8 cellular contexts compared by ENCODE assay signal in the genomic region with DNA sequence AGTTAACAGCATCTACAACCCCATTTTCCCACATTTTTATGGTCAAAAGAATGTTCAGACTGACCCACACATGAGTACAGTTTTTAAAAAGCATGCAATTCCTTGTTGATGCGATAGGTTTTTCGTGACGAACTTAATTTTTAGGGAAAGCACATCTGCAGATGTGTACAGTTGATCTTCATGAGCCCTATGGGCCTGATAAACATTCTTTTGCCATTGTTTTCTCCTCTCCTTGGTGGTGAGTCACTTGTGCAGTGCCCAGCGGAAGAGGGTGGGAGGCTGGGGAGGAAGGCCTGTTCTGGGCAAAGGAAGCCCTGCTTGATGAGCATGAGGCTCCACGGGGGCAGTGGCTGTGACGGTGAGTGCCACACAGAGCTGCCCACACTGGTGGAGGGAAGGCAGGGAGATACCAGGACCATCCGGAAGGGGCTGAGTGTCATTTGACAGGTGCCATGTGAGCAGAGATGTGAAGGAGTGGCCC. TPM values are rescaled to one million over a fixed set of nuclear protein-coding genes. Genes with fewer than 3 reads are reported as not detected.
A peak's percentile ranks its signal among the peaks of the same experiment; 100 is the strongest.
DNase-seq lines count a peak whose midpoint lies in the region; ATAC-seq and TF ChIP-seq lines count a peak whose summit lies in the region.

No MANE protein-coding gene starts in this region.

- H3F3A ChIP-seq in smooth muscle cell (ENCODE audit: low read depth) = peaks cover 32% of the 10 kb centered on the region

- H3K27me3 Mint-ChIP-seq in activated CD4-positive, alpha-beta T cell treated with anti-CD3 and anti-CD28 coated beads, Interleukin-2, amount 10 ng/mL, durations not matched to agents 7 days and 5 days = no peaks in the 10 kb centered on the region

- H3K4me1 Mint-ChIP-seq in activated CD4-positive, alpha-beta T cell treated with anti-CD3 and anti-CD28 coated beads, Interleukin-2, amount 10 ng/mL, durations not matched to agents 7 days and 5 days = peaks cover 81% of the 10 kb centered on the region

- peak overlapping the region; percentile 16 for H3K4me3 ChIP-seq in fibroblast of villous mesenchyme (ENCODE audit: low read depth, low read length)
- H3K4me3 ChIP-seq in smooth muscle cell = no peak overlapping the region

- H3K9me3 ChIP-seq in smooth muscle cell (replicated peaks; ENCODE audit: low read depth) = no peaks in the 10 kb centered on the region

- ATAC-seq in GM18498 (IDR thresholded peaks at IDR 0.05; ENCODE audit: unreplicated experiment) = no peak
- no peak for ATAC-seq in GM19324 (IDR thresholded peaks at IDR 0.05; ENCODE audit: low FRiP score, unreplicated experiment)

- H2AFZ ChIP-seq in smooth muscle cell (ENCODE audit: low read depth) = no peak overlapping the region

- POLR2A ChIA-PET in activated CD4-positive, alpha-beta T cell treated with anti-CD3 and anti-CD28 coated beads, Interleukin-2, amount 10 ng/mL, durations not matched to agents 7 days and 5 days (lab: Charles Lee) = no interaction called here

- H3K27ac ChIP-seq in smooth muscle cell (ENCODE audit: low read depth) = peak overlapping the region; percentile 96

- DNase-seq in HT1080 (ENCODE audit: low read depth) = peak; percentile 89
- DNase-seq in activated CD4-positive, alpha-beta T cell treated with anti-CD3 and anti-CD28 coated beads, Interleukin-2, amount 10 ng/mL, durations not matched to agents 7 days and 5 days = no peak
- peak; percentile 70 for DNase-seq in fibroblast of villous mesenchyme (ENCODE audit: low read depth)
- no peak for DNase-seq in smooth muscle cell (lab: John Stamatoyannopoulos, UW; ENCODE audit: unreplicated experiment)
- no peak for DNase-seq in NCI-H1105 (lab: John Stamatoyannopoulos, UW)
- no peak for DNase-seq in activated CD8-positive, alpha-beta memory T cell treated with anti-CD3 and anti-CD28 coated beads for 24 hours

- H3K9ac ChIP-seq in smooth muscle cell (ENCODE audit: low read depth) = peak overlapping the region; percentile 1

- 51% methylated on average over 7 of the region's 7 CpGs for WGBS in smooth muscle cell (ENCODE audit: low lambda C conversion rate)

- peaks cover 83% of the 10 kb centered on the region for H3K36me3 Mint-ChIP-seq in activated CD4-positive, alpha-beta T cell treated with anti-CD3 and anti-CD28 coated beads, Interleukin-2, amount 10 ng/mL, durations not matched to agents 7 days and 5 days (ENCODE audit: low read depth)

- H3K4me1 ChIP-seq in smooth muscle cell (ENCODE audit: low read depth) = peaks cover 42% of the 10 kb centered on the region

- no peaks in the 10 kb centered on the region for H3K9me3 Mint-ChIP-seq in activated CD4-positive, alpha-beta T cell treated with anti-CD3 and anti-CD28 coated beads, Interleukin-2, amount 10 ng/mL, durations not matched to agents 7 days and 5 days

- H3K27me3 ChIP-seq in smooth muscle cell (ENCODE audit: low read depth) = no peaks in the 10 kb centered on the region

- no peak for TF ChIP-seq CTCF in fibroblast of villous mesenchyme (IDR thresholded peaks at IDR 0.05; ENCODE audit: insufficient read depth, low read depth, low read length)
- no peak for TF ChIP-seq CTCF in smooth muscle cell (IDR thresholded peaks at IDR 0.05; ENCODE audit: borderline replicate concordance, insufficient read depth, poor library complexity, severe bottlenecking)

- peak overlapping the region; percentile 18 for H3K4me3 Mint-ChIP-seq in activated CD4-positive, alpha-beta T cell treated with anti-CD3 and anti-CD28 coated beads, Interleukin-2, amount 10 ng/mL, durations not matched to agents 7 days and 5 days

- H3K27ac Mint-ChIP-seq in activated CD4-positive, alpha-beta T cell treated with anti-CD3 and anti-CD28 coated beads, Interleukin-2, amount 10 ng/mL, durations not matched to agents 7 days and 5 days = peak overlapping the region; percentile 80

- CTCF ChIA-PET in activated CD4-positive, alpha-beta T cell treated with anti-CD3 and anti-CD28 coated beads, Interleukin-2, amount 10 ng/mL, durations not matched to agents 7 days and 5 days (lab: Charles Lee) = interaction anchor here (1.5 kb wide), 1 partner anchor 50 kb away, joined by 3 read pairs; no protein-coding TSS in a partner anchor

- H3K79me2 ChIP-seq in smooth muscle cell (ENCODE audit: low read depth) = peaks cover 100% of the 10 kb centered on the region

- H4K20me1 ChIP-seq in smooth muscle cell (ENCODE audit: low read depth) = peaks cover 99% of the 10 kb centered on the region

- H3K4me2 ChIP-seq in smooth muscle cell = peak overlapping the region; percentile 88

- H3K36me3 ChIP-seq in smooth muscle cell (ENCODE audit: low read depth) = no peaks in the 10 kb centered on the region

RNA-seq across cellular contexts. Expression of a gene that starts 5.3 kb away (rescaled TPM):
- total RNA-seq in HT1080 (2014; rRNA removed; shearing (Covaris generic)) = 240 and 355 TPM in 2 replicates
- polyA plus RNA-seq in HT1080 (2015; cell fraction: cytosol; rRNA removed) = 607 and 626 TPM in 2 replicates
- polyA plus RNA-seq in HT1080 (2015; cell fraction: nucleus; rRNA removed) = 345 and 357 TPM in 2 replicates
- total RNA-seq in activated CD4-positive, alpha-beta T cell treated with anti-CD3 and anti-CD28 coated beads, Interleukin-2, amount 10 ng/mL, durations not matched to agents 7 days and 5 days = 100 to 1,000 TPM; 267 to 285 TPM
- total RNA-seq in fibroblast of villous mesenchyme (262 and 339 TPM in 2 replicates), smooth muscle cell (209 and 237 TPM in 2 replicates)
- 615 and 698 TPM in 2 replicates for polyA plus RNA-seq in smooth muscle cell

RNA-seq across cellular contexts. Expression of a gene that starts 15.3 kb away (rescaled TPM):
- 18.5 and 19.7 TPM in 2 replicates for total RNA-seq in HT1080 (2014; rRNA removed; shearing (Covaris generic))
- polyA plus RNA-seq in HT1080 (2015; cell fraction: cytosol; rRNA removed) = 14.2 and 14.5 TPM in 2 replicates
- polyA plus RNA-seq in HT1080 (2015; cell fraction: nucleus; rRNA removed) = 22.4 and 27.5 TPM in 2 replicates
- total RNA-seq in activated CD4-positive, alpha-beta T cell treated with anti-CD3 and anti-CD28 coated beads, Interleukin-2, amount 10 ng/mL, durations not matched to agents 7 days and 5 days = 10 to 100 TPM; 14.4 to 24.4 TPM
- 5.6 and 5.8 TPM in 2 replicates for total RNA-seq in fibroblast of villous mesenchyme
- 5.2 and 7.6 TPM in 2 replicates for total RNA-seq in smooth muscle cell
- polyA plus RNA-seq in smooth muscle cell = 18.7 and 31.1 TPM in 2 replicates

RNA-seq across cellular contexts. Expression of a gene that starts 21.3 kb away (rescaled TPM):
- 53.8 and 73.2 TPM in 2 replicates for total RNA-seq in HT1080 (2014; rRNA removed; shearing (Covaris generic))
- 34.8 and 44.4 TPM in 2 replicates for polyA plus RNA-seq in HT1080 (2015; cell fraction: cytosol; rRNA removed)
- polyA plus RNA-seq in HT1080 (2015; cell fraction: nucleus; rRNA removed) = 45.6 and 71.3 TPM in 2 replicates
- total RNA-seq in activated CD4-positive, alpha-beta T cell treated with anti-CD3 and anti-CD28 coated beads, Interleukin-2, amount 10 ng/mL, durations not matched to agents 7 days and 5 days = 10 to 100 TPM; 38.6 to 44.1 TPM
- total RNA-seq in fibroblast of villous mesenchyme (39.3 and 48.0 TPM in 2 replicates), smooth muscle cell (72.8 and 83.4 TPM in 2 replicates)
- polyA plus RNA-seq in smooth muscle cell = 169 and 178 TPM in 2 replicates

RNA-seq across cellular contexts. Expression of a gene that starts 52.3 kb away (rescaled TPM):
- 208 and 294 TPM in 2 replicates for total RNA-seq in HT1080 (2014; rRNA removed; shearing (Covaris generic))
- 225 and 276 TPM in 2 replicates for polyA plus RNA-seq in HT1080 (2015; cell fraction: cytosol; rRNA removed)
- 154 and 172 TPM in 2 replicates for polyA plus RNA-seq in HT1080 (2015; cell fraction: nucleus; rRNA removed)
- 100 to 1,000 TPM; 207 to 260 TPM for total RNA-seq in activated CD4-positive, alpha-beta T cell treated with anti-CD3 and anti-CD28 coated beads, Interleukin-2, amount 10 ng/mL, durations not matched to agents 7 days and 5 days
- total RNA-seq in fibroblast of villous mesenchyme = 367 and 380 TPM in 2 replicates
- 165 and 205 TPM in 2 replicates for total RNA-seq in smooth muscle cell
- 460 and 465 TPM in 2 replicates for polyA plus RNA-seq in smooth muscle cell

Comparison
In these comparisons a context has a peak if more than half of its experiments do, and no peak if none do; other contexts are left out.
1. DNase-seq: peak in HT1080 (single experiment) and fibroblast of villous mesenchyme (single experiment); none in activated CD4-positive, alpha-beta T cell treated with anti-CD3 and anti-CD28 coated beads, Interleukin-2, amount 10 ng/mL, durations not matched to agents 7 days and 5 days (single experiment), smooth muscle cell (single experiment), NCI-H1105 (single experiment) and activated CD8-positive, alpha-beta memory T cell treated with anti-CD3 and anti-CD28 coated beads for 24 hours (single experiment).